15 cellular contexts compared by ENCODE assay signal in the genomic region with DNA sequence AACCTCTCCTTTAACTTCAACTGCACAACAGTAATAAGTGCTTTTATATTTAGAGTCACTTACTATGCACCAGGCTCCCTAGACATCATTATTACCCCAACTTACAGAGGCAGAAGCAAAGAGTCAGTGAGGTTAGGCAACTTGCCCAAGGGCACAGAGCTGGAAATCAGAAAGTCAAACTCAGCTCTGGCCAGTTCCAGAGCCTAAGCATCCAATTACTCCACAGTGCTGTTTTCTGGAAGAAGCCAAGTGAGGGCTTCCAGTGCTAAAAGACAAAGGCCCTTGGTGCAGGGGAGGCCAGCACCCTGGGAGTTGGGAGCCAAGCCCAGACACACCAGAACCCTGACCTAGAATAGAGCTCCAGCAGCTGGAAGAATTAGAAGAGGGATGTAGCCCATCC. TPM values are rescaled to one million over a fixed set of nuclear protein-coding genes. Genes with fewer than 3 reads are reported as not detected.
DNase-seq lines count a peak whose midpoint lies in the region; ATAC-seq and TF ChIP-seq lines count a peak whose summit lies in the region.
"Had no signal": no experiment of that assay in that cellular context is flagged by ENCODE, and none has a peak within 500 bp of the region (broad histone marks: within the 10 kb centered on the region; RNA-seq: fewer than 3 reads in every experiment).

No MANE protein-coding gene starts in this region.

- H3K4me3 ChIP-seq in PC-9 = no peak overlapping the region
- H3K4me3 ChIP-seq: GM23338 had no signal

- peak overlapping the region in 6 of 7 donors; percentile 64 to 89 (median 80) for H3K27ac Mint-ChIP-seq in CD14-positive monocyte
- H3K27ac Mint-ChIP-seq in stimulated activated effector memory CD8-positive, alpha-beta T cell treated with anti-CD3 and anti-CD28 coated beads, Interleukin-12 subunit alpha, Interleukin-12 subunit beta, amount 100 ng/mL, for 72 hours = peak overlapping the region; percentile 89
- H3K27ac Mint-ChIP-seq: B cell; CD4-positive, alpha-beta memory T cell; GM23338 had no signal

- H4K20me1 ChIP-seq in PC-9 (ENCODE audit: insufficient read depth) = no peaks in the 10 kb centered on the region

- no TSS peak for BruUV-seq in PC-9 (replicated peaks; lab: Mats Ljungman, UMichigan)

- H3K4me2 ChIP-seq in PC-9 = peak overlapping the region; percentile 30
- H3K4me2 ChIP-seq: GM23338, KMS-11 had no signal

- DNase-seq in CD14-positive monocyte (ENCODE audit: low spot score) (no peak), PC-9 (no peak), left lobe of liver (ENCODE audit: low spot score) (no peak), GM10266 (ENCODE audit: extremely low spot score) (no peak), NCI-H2227 (lab: John Stamatoyannopoulos, UW; ENCODE audit: unreplicated experiment) (no peak)
- DNase-seq in stimulated activated effector memory CD8-positive, alpha-beta T cell treated with anti-CD3 and anti-CD28 coated beads, Interleukin-12 subunit alpha, Interleukin-12 subunit beta, amount 100 ng/mL, for 72 hours (ENCODE audit: low spot score in 2 of 2) = no peak
- no peak for DNase-seq in stimulated activated CD4-positive, alpha-beta T cell treated with anti-CD3 and anti-CD28 coated beads, Interleukin-15, amount 100 ng/mL, for 24 hours
- DNase-seq: CD4-positive, alpha-beta memory T cell; DMS79; EL; H7 had no signal

- H3K79me2 ChIP-seq in PC-9 (ENCODE audit: low read depth) = no peaks in the 10 kb centered on the region

- peak overlapping the region in 1 of 2 donors; percentile 44 for H3K4me3 Mint-ChIP-seq in CD14-positive monocyte
- H3K4me3 Mint-ChIP-seq in stimulated activated effector memory CD8-positive, alpha-beta T cell treated with anti-CD3 and anti-CD28 coated beads, Interleukin-12 subunit alpha, Interleukin-12 subunit beta, amount 100 ng/mL, for 72 hours = no peak overlapping the region
- H3K4me3 Mint-ChIP-seq: B cell; CD4-positive, alpha-beta memory T cell; GM23338 had no signal

- peaks cover 2 to 9% (median 8%) of the 10 kb centered on the region in 3 donors for H3K27me3 Mint-ChIP-seq in CD14-positive monocyte (ENCODE audit: low read depth in 3 of 3)
- H3K27me3 Mint-ChIP-seq: B cell; CD4-positive, alpha-beta memory T cell had no signal

- H3K9me3 Mint-ChIP-seq in CD14-positive monocyte = peaks cover 0 to 7% (median 0%) of the 10 kb centered on the region in 7 donors
- H3K9me3 Mint-ChIP-seq in stimulated activated effector memory CD8-positive, alpha-beta T cell treated with anti-CD3 and anti-CD28 coated beads, Interleukin-12 subunit alpha, Interleukin-12 subunit beta, amount 100 ng/mL, for 72 hours = peaks cover 4% of the 10 kb centered on the region

- intact Hi-C loops in CD14-positive monocyte (cut with micrococcal nuclease) = no loop called here
- intact Hi-C loops in PC-9 (cut with micrococcal nuclease; ENCODE audit: unreplicated experiment) = no loop called here

- H3K9me3 ChIP-seq in PC-9 (ENCODE audit: insufficient read depth, low read depth) = 0 out of 2 replicates have a peak, but pooled peaks cover 4% of the 10 kb centered on the region

- H3F3A ChIP-seq in PC-9 (ENCODE audit: insufficient read depth, low read depth) = no peaks in the 10 kb centered on the region; the same call in 1 of the 2 replicates

- peaks cover 14% of the 10 kb centered on the region for H3K4me1 ChIP-seq in PC-9 (replicated peaks; ENCODE audit: insufficient read depth)

- peak; percentile 25 for ATAC-seq in left lobe of liver
- ATAC-seq in stimulated activated effector memory CD8-positive, alpha-beta T cell treated with anti-CD3 and anti-CD28 coated beads, Interleukin-12 subunit alpha, Interleukin-12 subunit beta, amount 100 ng/mL, for 72 hours = no peak
- ATAC-seq in HG02870 (IDR thresholded peaks at IDR 0.05; ENCODE audit: unreplicated experiment) = no peak
- ATAC-seq: GM23338 had no signal

- H3K9me2 ChIP-seq in PC-9 (ENCODE audit: insufficient read depth) = no peaks in the 10 kb centered on the region

- no peak overlapping the region for H3K27ac ChIP-seq in PC-9
- H3K27ac ChIP-seq: KMS-11 had no signal

- TF ChIP-seq CTCF in CD14-positive monocyte (IDR thresholded peaks at IDR 0.05) (no peak), PC-9 (conservative IDR thresholded peaks at IDR 0.05) (no peak), GM10266 (IDR thresholded peaks at IDR 0.05; ENCODE audit: control insufficient read depth, insufficient read depth, low read depth, missing control alignments) (no peak)

- H2AFZ ChIP-seq in PC-9 = no peak overlapping the region
- H2AFZ ChIP-seq: GM23338 had no signal

- peaks cover 14% of the 10 kb centered on the region for H3K4me1 Mint-ChIP-seq in CD14-positive monocyte
- H3K4me1 Mint-ChIP-seq in stimulated activated effector memory CD8-positive, alpha-beta T cell treated with anti-CD3 and anti-CD28 coated beads, Interleukin-12 subunit alpha, Interleukin-12 subunit beta, amount 100 ng/mL, for 72 hours = peaks cover 6% of the 10 kb centered on the region
- H3K4me1 Mint-ChIP-seq: B cell had no signal

- CTCF ChIA-PET in PC-9 (lab: Charles Lee) = interaction anchor here (0.5 kb wide), 1 partner anchor 1066 kb away, joined by 3 read pairs; no protein-coding TSS in a partner anchor

- no peaks in the 10 kb centered on the region for H3K27me3 ChIP-seq in PC-9 (ENCODE audit: insufficient read depth, low read depth)

- POLR2A ChIA-PET in PC-9 (lab: Charles Lee; ENCODE audit: unreplicated experiment) = no interaction called here

- H3K36me3 ChIP-seq in PC-9 (ENCODE audit: low read depth) = no peaks in the 10 kb centered on the region

- no peaks in the 10 kb centered on the region for H3K36me3 Mint-ChIP-seq in CD14-positive monocyte
- peaks cover 15% of the 10 kb centered on the region for H3K36me3 Mint-ChIP-seq in stimulated activated effector memory CD8-positive, alpha-beta T cell treated with anti-CD3 and anti-CD28 coated beads, Interleukin-12 subunit alpha, Interleukin-12 subunit beta, amount 100 ng/mL, for 72 hours

RNA-seq across cellular contexts. Expression of a gene that starts 40.2 kb away (rescaled TPM):
- polyA plus RNA-seq in CD14-positive monocyte = under 1 TPM; 0.56 to 0.57 TPM
- total RNA-seq in PC-9 (2021) (4.3 and 6.4 TPM in 2 replicates), left lobe of liver (1.9 TPM)

RNA-seq across cellular contexts. Expression of a gene that starts 40.4 kb away (rescaled TPM):
- 1 to 10 TPM; 1.1 to 1.5 TPM for polyA plus RNA-seq in CD14-positive monocyte
- total RNA-seq in PC-9 (2021) = 11.0 and 16.2 TPM in 2 replicates
- total RNA-seq in left lobe of liver = 4.0 TPM
